15 cellular contexts compared by ENCODE assay signal in genomic region chr2:34997779-34998178, GRCh38.
"Had no signal": no experiment of that assay in that cellular context is flagged by ENCODE, and none has a peak within 500 bp of the region (broad histone marks: within the 10 kb centered on the region; RNA-seq: fewer than 3 reads in every experiment).

No MANE protein-coding gene starts in this region.

- DNase-seq: activated CD4-positive, alpha-beta T cell treated with anti-CD3 and anti-CD28 coated beads, Interleukin-2, amount 10 ng/mL, durations not matched to agents 24 days and 14 days; activated CD8-positive, alpha-beta T cell treated with anti-CD3 and anti-CD28 coated beads for 36 hours; activated naive CD4-positive, alpha-beta T cell; activated naive CD8-positive, alpha-beta T cell treated with anti-CD3 and anti-CD28 coated beads for 36 hours; activated T-cell treated with anti-CD3 and anti-CD28 coated beads, Interleukin-2, amount 50 U/mL, for 1 hour; amniotic stem cell; effector CD8-positive, alpha-beta T cell; mesendoderm; naive thymus-derived CD8-positive, alpha-beta T cell; pancreas; spleen; stimulated activated naive B cell treated with anti-CD40 and anti-IgM and Interleukin-4, amounts not matched to agents 10 μg/mL and 1 μg/mL and 100 μg/mL, for 72 hours; T-helper 9 cell; thyroid gland had no signal

- ATAC-seq: activated CD8-positive, alpha-beta T cell treated with anti-CD3 and anti-CD28 coated beads for 36 hours; activated T-helper 17 cell treated with anti-CD3 and anti-CD28 coated beads, Interleukin-2, amount 50 U/mL, for 72 hours; naive thymus-derived CD8-positive, alpha-beta T cell; pancreas; stimulated activated naive B cell treated with anti-CD40 and anti-IgM and Interleukin-4, amounts not matched to agents 10 μg/mL and 1 μg/mL and 100 μg/mL, for 72 hours had no signal
